Comparison of ENCODE assay signal across 22 cellular contexts in the genomic region with DNA sequence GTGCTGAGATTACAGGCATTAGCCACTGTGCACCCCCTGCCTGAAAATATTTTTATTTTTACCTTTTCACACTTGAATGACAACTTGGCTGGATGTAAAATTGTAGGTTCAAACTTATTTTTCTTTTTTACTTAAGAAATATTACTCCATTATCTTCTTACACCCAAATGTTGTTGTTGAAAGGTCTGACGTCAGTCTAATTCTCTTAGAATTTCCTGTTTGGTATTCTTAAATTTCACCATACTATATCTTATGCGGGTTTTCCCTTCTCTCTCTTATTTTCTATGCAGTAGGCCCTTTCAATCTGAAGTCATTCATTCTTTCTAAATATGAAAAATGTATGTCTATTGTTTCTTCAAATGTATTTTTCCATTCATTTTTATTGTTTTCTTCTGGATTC. TPM values are rescaled to one million over a fixed set of nuclear protein-coding genes. Genes with fewer than 3 reads are reported as not detected.
DNase-seq lines count a peak whose midpoint lies in the region; ATAC-seq, FAIRE-seq and TF ChIP-seq lines count a peak whose summit lies in the region.
"Had no signal": no experiment of that assay in that cellular context is flagged by ENCODE, and none has a peak within 500 bp of the region (broad histone marks: within the 10 kb centered on the region; RNA-seq: fewer than 3 reads in every experiment).

No MANE protein-coding gene starts in this region.

- H4K20me1 ChIP-seq in HepG2 (ENCODE audit: insufficient read depth, low read length) = no peaks in the 10 kb centered on the region
- H4K20me1 ChIP-seq: BLaER1 treated with 17β-estradiol and CSF1 and Interleukin-3, amounts not matched to agents 10 nM and 100 nM had no signal

- no peaks in the 10 kb centered on the region for H3K36me3 ChIP-seq in HepG2 (replicated peaks in 1 of 2; ENCODE audit: control insufficient read depth in 1 of 2, insufficient read depth in 2 of 2, low read length in 2 of 2)
- no peaks in the 10 kb centered on the region for H3K36me3 ChIP-seq in right lobe of liver
- H3K36me3 ChIP-seq: BLaER1 treated with 17β-estradiol and CSF1 and Interleukin-3, amounts not matched to agents 10 nM and 100 nM had no signal

- BruUV-seq in HepG2 (replicated peaks; lab: Mats Ljungman, UMichigan) = no TSS peak

- FAIRE-seq in HepG2 (lab: Jason Lieb, UNC) = no peak
- FAIRE-seq: A549, D721Med, G401.6, GM12891 had no signal

- POLR2A ChIA-PET in HepG2 (lab: Yijun Ruan, JAX) = no interaction called here

- H3K36me3 Mint-ChIP-seq in activated naive CD8-positive, alpha-beta T cell treated with anti-CD3 and anti-CD28 coated beads, Interleukin-2, amount 50 U/mL, for 24 hours (ENCODE audit: low read depth) = no peaks in the 10 kb centered on the region
- H3K36me3 Mint-ChIP-seq: CD8-positive, alpha-beta T cell had no signal

- TF ChIP-seq POLR2A in HepG2 (IDR thresholded peaks at IDR 0.05; ENCODE audit: insufficient read depth in 1 of 2, low read depth in 2 of 2, low read length in 2 of 2) (no peak), right lobe of liver (IDR thresholded peaks at IDR 0.05) (no peak)

- peaks cover 0 to 8% of the 10 kb centered on the region in 2 experiments; a peak in 2 of 5 replicates for H3K27me3 ChIP-seq in HepG2 (ENCODE audit: control insufficient read depth in 1 of 2, insufficient read depth in 2 of 2, low read length in 2 of 2)
- no peaks in the 10 kb centered on the region for H3K27me3 ChIP-seq in right lobe of liver
- peaks cover 12% of the 10 kb centered on the region for H3K27me3 ChIP-seq in foreskin keratinocyte
- H3K27me3 ChIP-seq: BLaER1 treated with 17β-estradiol and CSF1 and Interleukin-3, amounts not matched to agents 10 nM and 100 nM had no signal

- H3K4me3 ChIP-seq in HepG2 (replicated peaks in 1 of 3; ENCODE audit: insufficient read depth in 1 of 3, low read depth in 2 of 3, low read length in 3 of 3) (no peak overlapping the region), right lobe of liver (no peak overlapping the region), choroid plexus epithelial cell (ENCODE audit: low read depth, low read length) (no peak overlapping the region), fibroblast of pulmonary artery (replicated peaks; ENCODE audit: low read depth, low read length) (no peak overlapping the region)
- H3K4me3 ChIP-seq: A549; BLaER1 treated with 17β-estradiol and CSF1 and Interleukin-3, amounts not matched to agents 10 nM and 100 nM had no signal

- no peak for DNase-seq in HepG2 (ENCODE audit: low spot score)
- DNase-seq in right lobe of liver = no peak
- peak; percentile 18 for DNase-seq in choroid plexus epithelial cell (ENCODE audit: low read depth)
- peak; percentile 63 for DNase-seq in fibroblast of pulmonary artery (ENCODE audit: low read depth)
- no peak for DNase-seq in iPS-NIHi7 (ENCODE audit: extremely low spot score)
- DNase-seq in activated naive CD8-positive, alpha-beta T cell treated with anti-CD3 and anti-CD28 coated beads, Interleukin-2, amount 50 U/mL, for 24 hours = no peak
- no peak for DNase-seq in foreskin keratinocyte
- DNase-seq: AML-193; Caco-2; Calu3; CD4-positive, alpha-beta T cell; CD8-positive, alpha-beta T cell; DMS79 treated with DMSO at 0.1 percent for 48 hours; GF-D8 had no signal

- H3K79me2 ChIP-seq in HepG2 (ENCODE audit: insufficient read depth, low read length) = no peaks in the 10 kb centered on the region

- H3K27ac ChIP-seq in HepG2 (ENCODE audit: extremely low read length, insufficient read depth, low read length) (no peak overlapping the region), right lobe of liver (no peak overlapping the region), foreskin keratinocyte (no peak overlapping the region)
- H3K27ac ChIP-seq: 22Rv1; A549; BLaER1 treated with 17β-estradiol and CSF1 and Interleukin-3, amounts not matched to agents 10 nM and 100 nM; C4-2B had no signal

- CTCF ChIA-PET in HepG2 (lab: Yijun Ruan, JAX; ENCODE audit: low intra/inter-chr PET ratio, low total read pairs) = no interaction called here

- intact Hi-C loops in HepG2 (cut with micrococcal nuclease; ENCODE audit: unreplicated experiment) = no loop called here
- intact Hi-C loops in right lobe of liver (cut with DNase I) = no loop called here

- in situ Hi-C loops in HepG2 (cut with HindIII; ENCODE audit: extremely low pct_ligation_motif_present, low pct_unique_long_range_greater_than_20kb) = no loop called here

- H3K4me1 ChIP-seq in HepG2 (ENCODE audit: insufficient read depth, low read length) (no peaks in the 10 kb centered on the region), right lobe of liver (no peaks in the 10 kb centered on the region), foreskin keratinocyte (no peaks in the 10 kb centered on the region)
- H3K4me1 ChIP-seq: A549, Caco-2 had no signal

- no peak for TF ChIP-seq RAD21 in HepG2 (CRISPR knock-in tag; IDR thresholded peaks at IDR 0.05)

- TF ChIP-seq EP300 in HepG2 (IDR thresholded peaks at IDR 0.05; ENCODE audit: low read depth in 2 of 2, low read length in 2 of 2) = no peak
- TF ChIP-seq EP300 in HepG2 (CRISPR knock-in tag; IDR thresholded peaks at IDR 0.05; ENCODE audit: borderline replicate concordance) = no peak

- no peak overlapping the region for H3K9ac ChIP-seq in HepG2 (ENCODE audit: insufficient read depth, low read depth, low read length)
- H3K9ac ChIP-seq: BLaER1 treated with 17β-estradiol and CSF1 and Interleukin-3, amounts not matched to agents 10 nM and 100 nM had no signal

- no peak overlapping the region for H3K4me3 Mint-ChIP-seq in activated naive CD8-positive, alpha-beta T cell treated with anti-CD3 and anti-CD28 coated beads, Interleukin-2, amount 50 U/mL, for 24 hours
- H3K4me3 Mint-ChIP-seq: B cell; CD4-positive, alpha-beta T cell; CD8-positive, alpha-beta T cell had no signal

- peaks cover 13% of the 10 kb centered on the region for H3K27me3 Mint-ChIP-seq in activated naive CD8-positive, alpha-beta T cell treated with anti-CD3 and anti-CD28 coated beads, Interleukin-2, amount 50 U/mL, for 24 hours

- TF ChIP-seq CTCF in HepG2 (CRISPR knock-in tag; IDR thresholded peaks at IDR 0.05) (no peak), right lobe of liver (IDR thresholded peaks at IDR 0.05) (no peak), choroid plexus epithelial cell (conservative IDR thresholded peaks at IDR 0.05; ENCODE audit: low read depth, low read length) (no peak), fibroblast of pulmonary artery (IDR thresholded peaks at IDR 0.05; ENCODE audit: low read length, missing control alignments) (no peak), foreskin keratinocyte (conservative IDR thresholded peaks at IDR 0.05) (no peak)

- 54% methylated on average over 2 of the region's 2 CpGs for WGBS in HepG2 (ENCODE audit: low lambda C conversion rate)
- WGBS in right lobe of liver (ENCODE audit: insufficient coverage, low coverage, low lambda C conversion rate, missing lambda C conversion rate) = 83% methylated on average over 2 of the region's 2 CpGs

- no peak overlapping the region for H3K4me2 ChIP-seq in HepG2 (ENCODE audit: low read depth, low read length)
- H3K4me2 ChIP-seq: A549; BLaER1 treated with 17β-estradiol and CSF1 and Interleukin-3, amounts not matched to agents 10 nM and 100 nM had no signal

- no peak overlapping the region for H3K27ac Mint-ChIP-seq in activated naive CD8-positive, alpha-beta T cell treated with anti-CD3 and anti-CD28 coated beads, Interleukin-2, amount 50 U/mL, for 24 hours
- H3K27ac Mint-ChIP-seq: B cell; CD4-positive, alpha-beta T cell; CD8-positive, alpha-beta T cell had no signal

- no peak overlapping the region for H2AFZ ChIP-seq in HepG2 (ENCODE audit: low read length)

- H3K9me3 Mint-ChIP-seq in activated naive CD8-positive, alpha-beta T cell treated with anti-CD3 and anti-CD28 coated beads, Interleukin-2, amount 50 U/mL, for 24 hours = no peaks in the 10 kb centered on the region
- H3K9me3 Mint-ChIP-seq: CD4-positive, alpha-beta T cell; CD8-positive, alpha-beta T cell had no signal

- no peak for ATAC-seq in HepG2
- no peak for ATAC-seq in right lobe of liver
- no peak for ATAC-seq in activated naive CD8-positive, alpha-beta T cell treated with anti-CD3 and anti-CD28 coated beads, Interleukin-2, amount 50 U/mL, for 24 hours
- ATAC-seq in foreskin keratinocyte = no peak
- ATAC-seq: A549; CD8-positive, alpha-beta T cell had no signal

- no peaks in the 10 kb centered on the region for H3K4me1 Mint-ChIP-seq in activated naive CD8-positive, alpha-beta T cell treated with anti-CD3 and anti-CD28 coated beads, Interleukin-2, amount 50 U/mL, for 24 hours
- H3K4me1 Mint-ChIP-seq: B cell had no signal

- H3K9me3 ChIP-seq in HepG2 (ENCODE audit: low read length) (no peaks in the 10 kb centered on the region), right lobe of liver (no peaks in the 10 kb centered on the region)
- H3K9me3 ChIP-seq: A549, Caco-2 had no signal

TF ChIP-seq in HepG2, 621 proteins besides CTCF, POLR2A, EP300 and RAD21:
- peak; percentile 32; the same call in 1 of the 2 replicates for TF ChIP-seq CREB1 (IDR thresholded peaks at IDR 0.05)
- TF ChIP-seq CREB1 (CRISPR knock-in tag; IDR thresholded peaks at IDR 0.05) = no peak
- TF ChIP-seq ZNF33B (CRISPR knock-in tag; IDR thresholded peaks at IDR 0.05) = no peak

RNA-seq across cellular contexts. Expression of a gene that starts 29.1 kb away (rescaled TPM):
- total RNA-seq in HepG2 (2016; rRNA removed; fragmentation: Illumina TruSeq; extraction: Trizol) (8.7 and 9.4 TPM in 2 replicates), right lobe of liver (10 to 100 TPM in 3 of 6 experiments, 1 to 10 TPM in 3; 4.5 to 12.7 (median 9.0) TPM), foreskin keratinocyte (32.5 and 39.2 TPM in 2 replicates)
- 3.7 and 4.2 TPM in 2 replicates for total RNA-seq in HepG2 (2016; cell fraction: cytosol; rRNA removed; fragmentation: Illumina TruSeq; extraction: Trizol; ENCODE audit: low read depth)
- 8.6 and 9.1 TPM in 2 replicates for total RNA-seq in HepG2 (2016; cell fraction: insoluble cytoplasmic fraction; rRNA removed; fragmentation: Illumina TruSeq; extraction: Trizol)
- total RNA-seq in HepG2 (2016; cell fraction: membrane; rRNA removed; fragmentation: Illumina TruSeq; extraction: Trizol) = 10.0 and 13.0 TPM in 2 replicates
- 6.7 and 7.5 TPM in 2 replicates for total RNA-seq in HepG2 (2016; cell fraction: nucleus; rRNA removed; fragmentation: Illumina TruSeq; extraction: Trizol)
- polyA plus RNA-seq in HepG2 (2011; rRNA removed) (21.9 and 22.9 TPM in 2 replicates), foreskin keratinocyte (27.5 and 31.2 TPM in 2 replicates)
- polyA plus RNA-seq in HepG2 (2011; cell fraction: cytosol; rRNA removed) = 17.5 and 19.5 TPM in 2 replicates
- polyA plus RNA-seq in HepG2 (2011; cell fraction: nucleus; rRNA removed) = 19.6 and 23.6 TPM in 2 replicates
- polyA plus RNA-seq in HepG2 (2012) = 25.5 and 27.1 TPM in 2 replicates
- 2.1 TPM in 2 replicates for polyA plus RNA-seq in HepG2 (2016; cell fraction: cytosol; fragmentation: Illumina TruSeq; extraction: Trizol; ENCODE audit: low read depth)
- 8.6 and 12.8 TPM in 2 replicates for polyA plus RNA-seq in HepG2 (2016; cell fraction: insoluble cytoplasmic fraction; fragmentation: Illumina TruSeq; extraction: Trizol; ENCODE audit: low read depth)
- 5.8 and 6.9 TPM in 2 replicates for polyA plus RNA-seq in HepG2 (2016; cell fraction: membrane; fragmentation: Illumina TruSeq; extraction: Trizol; ENCODE audit: low read depth)
- 10.7 and 10.8 TPM in 2 replicates for polyA plus RNA-seq in HepG2 (2016; cell fraction: nucleus; fragmentation: Illumina TruSeq; extraction: Trizol; ENCODE audit: insufficient read depth, low read depth)
- 29.9 and 45.2 TPM in 2 replicates for polyA minus RNA-seq in HepG2 (2011; rRNA and poly(A)+ RNA removed; ENCODE audit: low replicate concordance)
- polyA minus RNA-seq in HepG2 (2011; cell fraction: cytosol; rRNA and poly(A)+ RNA removed) = 12.6 and 13.2 TPM in 2 replicates
- polyA minus RNA-seq in HepG2 (2011; cell fraction: nucleus; rRNA and poly(A)+ RNA removed) = 14.7 and 18.7 TPM in 2 replicates

Comparison
In these comparisons a context has a peak if more than half of its experiments do, and no peak if none do; other contexts are left out.
1. DNase-seq: peak in choroid plexus epithelial cell (single experiment) and fibroblast of pulmonary artery (single experiment); none in HepG2 (single experiment), right lobe of liver (0 of 3), iPS-NIHi7 (single experiment), activated naive CD8-positive, alpha-beta T cell treated with anti-CD3 and anti-CD28 coated beads, Interleukin-2, amount 50 U/mL, for 24 hours (single experiment) and foreskin keratinocyte (0 of 2).